ENCODE assay signal across 13 cellular contexts in genomic region chr1:226541631-226542622, GRCh38. TPM values are rescaled to one million over a fixed set of nuclear protein-coding genes. Genes with fewer than 3 reads are reported as not detected.
DNase-seq lines count a peak whose midpoint lies in the region; ATAC-seq and TF ChIP-seq lines count a peak whose summit lies in the region.
"Had no signal": no experiment of that assay in that cellular context is flagged by ENCODE, and none has a peak within 500 bp of the region (broad histone marks: within the 10 kb centered on the region; RNA-seq: fewer than 3 reads in every experiment).

No MANE protein-coding gene starts in this region.

- no peaks in the 10 kb centered on the region for H3K27me3 ChIP-seq in upper lobe of right lung

- DNase-seq in OCI-M1 (lab: John Stamatoyannopoulos, UW) (peak; percentile 13), foreskin melanocyte (peak; percentile 27), retinal pigment epithelial cell (ENCODE audit: low read depth) (peak; percentile 58), upper lobe of right lung (no peak), MV-4-11 (lab: John Stamatoyannopoulos, UW) (no peak)
- DNase-seq: activated CD4-positive, alpha-beta memory T cell treated with anti-CD3 and anti-CD28 coated beads for 36 hours; CD4-positive, CD25-positive, alpha-beta regulatory T cell; effector CD4-positive, alpha-beta T cell; natural killer cell; stimulated activated CD4-positive, alpha-beta T cell treated with anti-CD3 and anti-CD28 coated beads, Interleukin-12 subunit alpha, Interleukin-12 subunit beta, amount 100 ng/mL, for 4 hours had no signal

- no peak overlapping the region for H3K4me3 ChIP-seq in HEK293 (ENCODE audit: low read depth, low read length)
- H3K4me3 ChIP-seq in retinal pigment epithelial cell (ENCODE audit: low read length) = no peak overlapping the region
- no peak overlapping the region for H3K4me3 ChIP-seq in upper lobe of right lung

- no peak for TF ChIP-seq CTCF in HEK293 (tag by site-specific recombination; IDR thresholded peaks at IDR 0.05)
- TF ChIP-seq CTCF in retinal pigment epithelial cell (conservative IDR thresholded peaks at IDR 0.05; ENCODE audit: low read depth, low read length) = no peak
- no peak for TF ChIP-seq CTCF in upper lobe of right lung (IDR thresholded peaks at IDR 0.05)

- intact Hi-C loops in upper lobe of right lung (cut with DNase I) = no loop called here

- H3K9me3 ChIP-seq in HEK293 (ENCODE audit: control insufficient read depth, insufficient read depth, low read depth, low read length) = no peaks in the 10 kb centered on the region
- H3K9me3 ChIP-seq in upper lobe of right lung = no peaks in the 10 kb centered on the region

- H3K4me1 ChIP-seq in HEK293 (ENCODE audit: control insufficient read depth, insufficient read depth, low read length) = 0 out of 2 replicates have a peak, but pooled peaks cover 4% of the 10 kb centered on the region
- H3K4me1 ChIP-seq in upper lobe of right lung = peaks cover 17% of the 10 kb centered on the region

- no peaks in the 10 kb centered on the region for H3K36me3 ChIP-seq in HEK293 (ENCODE audit: control insufficient read depth in 2 of 2, insufficient read depth in 1 of 2, low read length in 2 of 2)
- H3K36me3 ChIP-seq in upper lobe of right lung = no peaks in the 10 kb centered on the region

- H3K27ac ChIP-seq in HEK293 (ENCODE audit: extremely low read depth, low read depth, low read length) (no peak overlapping the region), upper lobe of right lung (no peak overlapping the region)

- POLR2A ChIA-PET in HEK293 (lab: Yijun Ruan, JAX) = no interaction called here

- CTCF ChIA-PET in HEK293 (lab: Yijun Ruan, JAX) = interaction anchor here (0.6 to 4.2 kb wide), 9 partner anchors 16 to 340 kb away, joined by 3 to 24 read pairs (median 3); no protein-coding TSS in a partner anchor

- ATAC-seq in GM21717 (IDR thresholded peaks at IDR 0.05; ENCODE audit: unreplicated experiment) (no peak), upper lobe of right lung (no peak), HG03439 (IDR thresholded peaks at IDR 0.05; ENCODE audit: unreplicated experiment) (no peak)
- ATAC-seq: natural killer cell had no signal

TF ChIP-seq in HEK293, 187 proteins besides CTCF, POLR2A, EP300 and RAD21:
- TF ChIP-seq EGR2 (tag by site-specific recombination; IDR thresholded peaks at IDR 0.05; ENCODE audit: low read depth) (peak; percentile 16; the same call in 1 of the 2 replicates), ZNF623 (tag by site-specific recombination; IDR thresholded peaks at IDR 0.05) (no peak), ZFHX2 (tag by site-specific recombination; conservative IDR thresholded peaks at IDR 0.05) (peak; percentile 43), ZNF843 (tag by site-specific recombination; IDR thresholded peaks at IDR 0.05) (no peak), ZNF112 (tag by site-specific recombination; IDR thresholded peaks at IDR 0.05) (0 out of 2 replicates have a peak, but pooled peaks have one; percentile 13), ZNF521 (tag by site-specific recombination; IDR thresholded peaks at IDR 0.05) (no peak), ZNF544 (tag by site-specific recombination; IDR thresholded peaks at IDR 0.05) (0 out of 2 replicates have a peak, but pooled peaks have one; percentile 10), ZNF416 (tag by site-specific recombination; IDR thresholded peaks at IDR 0.05) (no peak), ZNF530 (tag by site-specific recombination; IDR thresholded peaks at IDR 0.05; ENCODE audit: low read depth) (no peak), ZNF768 (tag by site-specific recombination; IDR thresholded peaks at IDR 0.05) (no peak), SETDB1 (IDR thresholded peaks at IDR 0.05; ENCODE audit: insufficient read length, low read length) (no peak), SP2 (tag by site-specific recombination; IDR thresholded peaks at IDR 0.05) (no peak)
TF ChIP-seq in HEK293: peak in this region for 4.

RNA-seq across cellular contexts. Expression of gene STUM, which starts 6.6 kb away (rescaled TPM):
- total RNA-seq in upper lobe of right lung = 0.49 TPM
- total RNA-seq: activated CD4-positive, alpha-beta memory T cell treated with anti-CD3 and anti-CD28 coated beads for 36 hours; CD4-positive, CD25-positive, alpha-beta regulatory T cell; natural killer cell had no signal

Comparison
In these comparisons a context has a peak if more than half of its experiments do, and no peak if none do; other contexts are left out.
1. DNase-seq: peak in OCI-M1 (single experiment), foreskin melanocyte (single experiment) and retinal pigment epithelial cell (single experiment); none in upper lobe of right lung (single experiment) and MV-4-11 (single experiment).